Comparison of ENCODE assay signal across 8 cellular contexts in genomic region chr17:40284085-40284713, GRCh38. TPM values are rescaled to one million over a fixed set of nuclear protein-coding genes. Genes with fewer than 3 reads are reported as not detected.
DNase-seq lines count a peak whose midpoint lies in the region; ATAC-seq and TF ChIP-seq lines count a peak whose summit lies in the region.

No MANE protein-coding gene starts in this region.

- H3K27ac ChIP-seq in IMR-90 (ENCODE audit: insufficient read depth, low read length) (peak overlapping the region; percentile 23; the same call in 1 of the 2 replicates), mesenchymal stem cell (ENCODE audit: low read length, poor library complexity, severe bottlenecking) (peak overlapping the region; percentile 97)

- CTCF ChIA-PET in AG04449 (lab: Yijun Ruan, JAX) = interaction anchor here (0.9 to 5.8 kb wide), 18 partner anchors 10 to 1412 kb away, joined by 3 to 48 read pairs (median 4); partner anchors contain the start of genes CSF3 and WIPF2
- CTCF ChIA-PET in IMR-90 (lab: Yijun Ruan, JAX) = interaction anchor here (0.6 to 1.3 kb wide), 8 partner anchors 11 to 621 kb away, joined by 3 to 7 read pairs (median 3); partner anchors contain the start of gene WIPF2
- CTCF ChIA-PET in MCF 10A (lab: Yijun Ruan, JAX) = interaction anchor here (0.6 to 2.5 kb wide), 12 partner anchors 11 to 508 kb away, joined by 3 to 13 read pairs (median 4); no protein-coding TSS in a partner anchor

- peaks cover 14% of the 10 kb centered on the region for H3K9me1 ChIP-seq in IMR-90 (ENCODE audit: insufficient read depth, low read length)

- TF ChIP-seq RAD21 in IMR-90 (IDR thresholded peaks at IDR 0.05; ENCODE audit: low read length) = no peak

- peaks cover 7% of the 10 kb centered on the region; the same call in 1 of the 2 replicates for H4K20me1 ChIP-seq in IMR-90 (ENCODE audit: insufficient read depth, low read length)

- H3K36me3 Mint-ChIP-seq in MCF 10A (ENCODE audit: insufficient read depth, unreplicated experiment) = peaks cover 48% of the 10 kb centered on the region

- H3K14ac ChIP-seq in IMR-90 (replicated peaks; ENCODE audit: low read depth, low read length) (peak overlapping the region; percentile 85), mesenchymal stem cell (ENCODE audit: low read length in 2 of 2) (no peak overlapping the region)

- peak; percentile 55 for ATAC-seq in IMR-90 (ENCODE audit: low read depth)

- H3K9me3 Mint-ChIP-seq in MCF 10A (ENCODE audit: unreplicated experiment) = no peaks in the 10 kb centered on the region

- peak overlapping the region; percentile 45 to 52 for H2BK12ac ChIP-seq in mesenchymal stem cell (ENCODE audit: low read length in 2 of 2)

- dilution Hi-C loops in IMR-90 (cut with HindIII; ENCODE audit: low sequenced_read_pairs, unreplicated experiment) = no loop called here

- POLR2A ChIA-PET in AG04449 (lab: Yijun Ruan, JAX) (interaction anchor here (0.7 to 1.4 kb wide), 4 partner anchors 31 to 632 kb away, joined by 3 to 4 read pairs (median 3); no protein-coding TSS in a partner anchor), IMR-90 (lab: Charles Lee; ENCODE audit: unreplicated experiment) (no interaction called here), MCF 10A (lab: Yijun Ruan, JAX) (interaction anchor here (0.6 to 3.9 kb wide), 24 partner anchors 24 to 823 kb away, joined by 3 to 35 read pairs (median 4); partner anchors contain the start of genes CASC3, CDK12, NR1D1 and WIPF2)

- H3K4me3 ChIP-seq in AG04449 (ENCODE audit: low read depth, low read length) (peak overlapping the region; percentile 46), IMR-90 (ENCODE audit: insufficient read depth, low read depth, low read length) (peak overlapping the region; percentile 29; the same call in 1 of the 2 replicates), mesenchymal stem cell (ENCODE audit: insufficient read depth in 1 of 2, low read depth in 1 of 2, low read length in 2 of 2) (peak overlapping the region in 1 of 2 experiments; percentile 75)

- H3K27me3 ChIP-seq in IMR-90 (ENCODE audit: control insufficient read depth, insufficient read depth, low read length) (no peaks in the 10 kb centered on the region), mesenchymal stem cell (ENCODE audit: control insufficient read depth in 1 of 2, insufficient read depth in 1 of 2, low read length in 2 of 2) (no peaks in the 10 kb centered on the region)

- H3K36me3 ChIP-seq in IMR-90 (ENCODE audit: control insufficient read depth, insufficient read depth, low read length) (peaks cover 17% of the 10 kb centered on the region), mesenchymal stem cell (ENCODE audit: control insufficient read depth in 1 of 2, insufficient read depth in 2 of 2, low read depth in 1 of 2, low read length in 2 of 2) (peaks cover 12 to 37% of the 10 kb centered on the region in 2 experiments)

- peak overlapping the region; percentile 37 for H3K27ac Mint-ChIP-seq in MCF 10A (ENCODE audit: low read depth, unreplicated experiment)

- peak overlapping the region; percentile 37 for H2AK9ac ChIP-seq in IMR-90 (replicated peaks; ENCODE audit: low read depth, low read length, poor library complexity)

- intact Hi-C loops in IMR-90 (cut with micrococcal nuclease) = no loop called here
- intact Hi-C loops in MCF 10A (cut with micrococcal nuclease) = no loop called here

- no peak for TF ChIP-seq POLR2A in IMR-90 (IDR thresholded peaks at IDR 0.05; ENCODE audit: low read depth, low read length)

- H3K23ac ChIP-seq in IMR-90 (ENCODE audit: low read depth, low read length) (peak overlapping the region; percentile 70), mesenchymal stem cell (ENCODE audit: low read length in 2 of 2) (no peak overlapping the region)

- in situ Hi-C loops in IMR-90 (cut with MboI; ENCODE audit: low sequenced_read_pairs) = loop anchor here (10.0 kb wide), 1 partner anchor 259 kb away; no protein-coding TSS in a partner anchor

- DNase-seq in AG04449 (ENCODE audit: low read depth, low spot score) (peak; percentile 78), IMR-90 (peak; percentile 83), MCF 10A (ENCODE audit: unreplicated experiment) (no peak), mesenchymal stem cell (peak; percentile 85), nucleus accumbens (lab: John Stamatoyannopoulos, UW) (no peak), RPMI8226 (no peak), cerebellar cortex (ENCODE audit: low spot score) (no peak), occipital lobe (lab: John Stamatoyannopoulos, UW) (no peak)

- H2BK120ac ChIP-seq in IMR-90 (ENCODE audit: low read depth, low read length) = peak overlapping the region; percentile 83
- no peak overlapping the region for H2BK120ac ChIP-seq in mesenchymal stem cell (ENCODE audit: low read depth, low read length)

- H3K4me1 ChIP-seq in IMR-90 (ENCODE audit: control insufficient read depth, insufficient read depth, low read length) = peaks cover 9% of the 10 kb centered on the region
- peaks cover 17% of the 10 kb centered on the region for H3K4me1 ChIP-seq in mesenchymal stem cell (ENCODE audit: control insufficient read depth, insufficient read depth, low read depth, low read length)

- H3K18ac ChIP-seq in IMR-90 (ENCODE audit: low read depth, low read length) = peak overlapping the region; percentile 45; the same call in 1 of the 2 replicates
- peak overlapping the region in 1 of 2 experiments; percentile 29 for H3K18ac ChIP-seq in mesenchymal stem cell (ENCODE audit: low read depth in 1 of 2, low read length in 2 of 2)

- no CpG with 5 or more reads among the region's 2 CpGs for WGBS in IMR-90 (ENCODE audit: extremely low coverage in 2 of 2, insufficient read length in 1 of 2), 2 experiments
- WGBS in mesenchymal stem cell = no CpG with 5 or more reads among the region's 2 CpGs

- peak overlapping the region; percentile 69 for H3K56ac ChIP-seq in IMR-90 (ENCODE audit: extremely low read depth, insufficient read depth, low read length)

- peaks cover 5 to 12% of the 10 kb centered on the region in 2 experiments; a peak in 3 of 4 replicates for H3K79me1 ChIP-seq in IMR-90 (ENCODE audit: low read depth in 1 of 2, low read length in 2 of 2)
- H3K79me1 ChIP-seq in mesenchymal stem cell (replicated peaks; ENCODE audit: low read length, poor library complexity, severe bottlenecking) = peaks cover 2% of the 10 kb centered on the region

- H2BK20ac ChIP-seq in IMR-90 (ENCODE audit: low read depth, low read length) = peak overlapping the region; percentile 82; the same call in 1 of the 2 replicates

- peaks cover 19% of the 10 kb centered on the region for H3K4me1 Mint-ChIP-seq in MCF 10A (ENCODE audit: insufficient read depth, unreplicated experiment)

- peak overlapping the region; percentile 64 for H3K4me3 Mint-ChIP-seq in MCF 10A (ENCODE audit: unreplicated experiment)

- H3K9me3 ChIP-seq in IMR-90 (ENCODE audit: control insufficient read depth, insufficient read depth, low read length) = no peaks in the 10 kb centered on the region
- no peaks in the 10 kb centered on the region for H3K9me3 ChIP-seq in mesenchymal stem cell (ENCODE audit: control insufficient read depth, low read length)

- peak overlapping the region; percentile 81 for H3K4ac ChIP-seq in IMR-90 (ENCODE audit: low read depth, low read length)
- peak overlapping the region in 1 of 2 experiments; percentile 47 for H3K4ac ChIP-seq in mesenchymal stem cell (ENCODE audit: low read depth in 1 of 2, low read length in 2 of 2)

- H3K9ac ChIP-seq in IMR-90 (ENCODE audit: low read depth, low read length) (peak overlapping the region; percentile 35; the same call in 1 of the 2 replicates), mesenchymal stem cell (ENCODE audit: low read length) (peak overlapping the region; percentile 84)

- TF ChIP-seq CTCF in AG04449 (IDR thresholded peaks at IDR 0.05; ENCODE audit: insufficient read depth, low read length, missing control alignments) (peak; percentile 27), IMR-90 (conservative IDR thresholded peaks at IDR 0.05; ENCODE audit: low read depth, low read length) (peak; percentile 37; the same call in 1 of the 2 replicates), MCF 10A (IDR thresholded peaks at IDR 0.05; ENCODE audit: unreplicated experiment) (peak; percentile 11)

- H3K4me2 ChIP-seq in IMR-90 (ENCODE audit: low read depth, low read length) = peak overlapping the region; percentile 92; the same call in 1 of the 2 replicates
- peak overlapping the region; percentile 45 for H3K4me2 ChIP-seq in mesenchymal stem cell (ENCODE audit: low read length, poor library complexity, severe bottlenecking)

- H2BK15ac ChIP-seq in IMR-90 (ENCODE audit: low read depth, low read length) (peak overlapping the region; percentile 85; the same call in 2 of the 3 replicates), mesenchymal stem cell (ENCODE audit: low read depth, poor library complexity, severe bottlenecking) (no peak overlapping the region)

- H2BK5ac ChIP-seq in IMR-90 (ENCODE audit: low read depth, low read length, poor library complexity, severe bottlenecking) = peak overlapping the region; percentile 91
- peak overlapping the region; percentile 40 for H2BK5ac ChIP-seq in mesenchymal stem cell (ENCODE audit: low read depth, low read length, poor library complexity, severe bottlenecking)

- BruUV-seq in IMR-90 (replicated peaks; lab: Mats Ljungman, UMichigan) (no TSS peak), MCF 10A (replicated peaks; lab: Mats Ljungman, UMichigan) (TSS peak; percentile 46)

- peak overlapping the region; percentile 80 for H4K91ac ChIP-seq in IMR-90 (ENCODE audit: insufficient read depth, low read depth, low read length)
- no peak overlapping the region for H4K91ac ChIP-seq in mesenchymal stem cell (ENCODE audit: low read length)

- peak overlapping the region; percentile 19 to 81; a peak in 3 of 4 replicates for H4K8ac ChIP-seq in IMR-90 (ENCODE audit: low read depth in 2 of 2, low read length in 2 of 2)
- H4K8ac ChIP-seq in mesenchymal stem cell (ENCODE audit: low read length) = no peak overlapping the region

- H4K5ac ChIP-seq in IMR-90 (ENCODE audit: low read depth, low read length) = peak overlapping the region; percentile 11; the same call in 1 of the 2 replicates

- no peaks in the 10 kb centered on the region for H3K27me3 Mint-ChIP-seq in MCF 10A (ENCODE audit: insufficient read depth, unreplicated experiment)

- peak overlapping the region; percentile 94 for H2AK5ac ChIP-seq in IMR-90 (ENCODE audit: low read depth, low read length)
- H2AK5ac ChIP-seq in mesenchymal stem cell (ENCODE audit: low read length, severe bottlenecking) = peak overlapping the region; percentile 90

- H2AFZ ChIP-seq in IMR-90 (replicated peaks; ENCODE audit: low read length, poor library complexity) (no peak overlapping the region), mesenchymal stem cell (ENCODE audit: low read depth, low read length) (no peak overlapping the region)

RNA-seq across cellular contexts. Expression of gene CDC6, which starts 3.5 kb away (rescaled TPM):
- total RNA-seq in IMR-90 (2012; rRNA removed) (25.6 and 27.8 TPM in 2 replicates), MCF 10A (2022) (70.0 and 96.8 TPM in 2 replicates), occipital lobe (1.6 TPM)
- polyA plus RNA-seq in IMR-90 (2012; rRNA removed) = 13.8 and 15.3 TPM in 2 replicates
- polyA plus RNA-seq in IMR-90 (2012; cell fraction: cytosol; rRNA removed) = 4.2 and 16.4 TPM in 2 replicates
- 3.9 and 9.1 TPM in 2 replicates for polyA plus RNA-seq in IMR-90 (2012; cell fraction: nucleus; rRNA removed; ENCODE audit: low replicate concordance)
- polyA plus RNA-seq in mesenchymal stem cell (2013, experiment 1 of 2) = 8.5 TPM
- polyA plus RNA-seq in mesenchymal stem cell (2013, experiment 2 of 2) = 9.1 TPM

RNA-seq across cellular contexts. Expression of gene RARA, which starts 24.8 kb away (rescaled TPM):
- 7.2 and 9.0 TPM in 2 replicates for total RNA-seq in IMR-90 (2012; rRNA removed)
- 12.7 and 13.6 TPM in 2 replicates for polyA plus RNA-seq in IMR-90 (2012; rRNA removed)
- 11.3 and 18.9 TPM in 2 replicates for polyA plus RNA-seq in IMR-90 (2012; cell fraction: cytosol; rRNA removed)
- polyA plus RNA-seq in IMR-90 (2012; cell fraction: nucleus; rRNA removed; ENCODE audit: low replicate concordance) = 11.5 and 14.7 TPM in 2 replicates
- 12.2 and 12.6 TPM in 2 replicates for total RNA-seq in MCF 10A (2022)
- 32.6 TPM for polyA plus RNA-seq in mesenchymal stem cell (2013, experiment 1 of 2)
- 32.1 TPM for polyA plus RNA-seq in mesenchymal stem cell (2013, experiment 2 of 2)
- 7.2 TPM for total RNA-seq in occipital lobe

Comparison
In these comparisons a context has a peak if more than half of its experiments do, and no peak if none do; other contexts are left out.
1. DNase-seq: peak in AG04449 (single experiment), IMR-90 (single experiment) and mesenchymal stem cell (single experiment); none in MCF 10A (single experiment), nucleus accumbens (0 of 56), RPMI8226 (single experiment), cerebellar cortex (single experiment) and occipital lobe (single experiment).
2. RNA of gene CDC6, which starts 3.5 kb away (total RNA-seq): 70.0 to 96.8 TPM in MCF 10A and 25.6 to 27.8 TPM in IMR-90; 1.6 TPM in occipital lobe (single experiment); every median in the first group is over 10 times any median in the second.
3. Peak in every context shown above with its lines, with median percentiles within 50 percentile points of each other: CTCF ChIP-seq.